Comparison of ENCODE assay signal across 27 cellular contexts in the genomic region with DNA sequence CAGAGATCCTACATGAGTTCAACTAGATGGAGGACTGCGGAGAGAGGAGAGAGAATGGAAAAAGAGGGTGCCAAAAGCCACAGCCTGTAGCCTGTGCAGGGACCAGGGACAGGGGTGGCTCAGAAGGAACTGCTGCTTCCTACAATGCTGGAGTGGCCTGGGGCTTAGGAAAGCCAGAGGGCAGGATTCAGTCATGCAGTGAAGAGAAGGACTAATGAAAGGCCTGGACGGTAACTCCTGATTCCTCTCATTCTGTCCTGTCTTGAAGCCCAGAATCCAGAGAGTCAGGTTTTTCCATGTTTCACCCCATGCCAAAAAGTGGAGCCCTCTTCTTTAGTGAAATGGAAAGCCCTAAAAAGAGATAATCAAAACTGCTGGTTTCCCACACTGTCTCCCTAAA.
"Had no signal": no experiment of that assay in that cellular context is flagged by ENCODE, and none has a peak within 500 bp of the region (broad histone marks: within the 10 kb centered on the region; RNA-seq: fewer than 3 reads in every experiment).

No MANE protein-coding gene starts in this region.

- H3K4me1 ChIP-seq: colonic mucosa, gastrocnemius medialis, left lung, prostate gland, right atrium auricular region, testis, tibial nerve, vagina had no signal

- H3K27ac Mint-ChIP-seq: dendritic cell treated with granulocyte-macrophage colony-stimulating factor and Interleukin-4, amounts not matched to agents 40 ng/mL and 50 ng/mL, for 4 days; endodermal cell; mesothelial cell of epicardium; stimulated activated memory B cell treated with anti-CD40 and anti-IgM and Interleukin-4, amounts not matched to agents 10 μg/mL and 1 μg/mL and 100 μg/mL, for 72 hours had no signal

- H3K4me3 ChIP-seq: colonic mucosa, gastrocnemius medialis, left lung, mucosa of descending colon, prostate gland, right atrium auricular region, testis, tibial nerve, vagina had no signal

- H3K9me3 Mint-ChIP-seq: dendritic cell treated with granulocyte-macrophage colony-stimulating factor and Interleukin-4, amounts not matched to agents 40 ng/mL and 50 ng/mL, for 4 days; endodermal cell; mesothelial cell of epicardium; naive B cell; natural killer cell treated with Interleukin-12 subunit alpha and Interleukin-12 subunit beta and Interleukin-15 and Interleukin-18, amount 100 ng/mL, for 72 hours; neural crest cell; stimulated activated memory B cell treated with anti-CD40 and anti-IgM and Interleukin-4, amounts not matched to agents 10 μg/mL and 1 μg/mL and 100 μg/mL, for 72 hours had no signal

- DNase-seq: colonic mucosa; effector CD8-positive, alpha-beta T cell; endodermal cell; foreskin fibroblast; gastrocnemius medialis; left cardiac atrium; left lung; mesenchymal stem cell; mucosa of descending colon; naive B cell; nucleus accumbens; stimulated activated CD4-positive, alpha-beta T cell treated with anti-CD3 and anti-CD28 coated beads, Interleukin-4, amount 100 ng/mL, for 4 hours; stimulated activated naive CD8-positive, alpha-beta T cell treated with anti-CD3 and anti-CD28 coated beads, Interleukin-15, Interleukin-2, amounts not matched to agents 100 U/mL and 50 U/mL, for 24 hours; substantia nigra; testis had no signal

- H3K27ac ChIP-seq: colonic mucosa, epithelial cell of prostate, gastrocnemius medialis, left lung, prostate gland, right atrium auricular region, testis, tibial nerve, vagina had no signal

- H3K36me3 ChIP-seq: colonic mucosa, gastrocnemius medialis, left lung, prostate gland, right atrium auricular region, tibial nerve, vagina had no signal

- H3K36me3 Mint-ChIP-seq: mesothelial cell of epicardium; naive B cell; natural killer cell treated with Interleukin-12 subunit alpha and Interleukin-12 subunit beta and Interleukin-15 and Interleukin-18, amount 100 ng/mL, for 72 hours; stimulated activated memory B cell treated with anti-CD40 and anti-IgM and Interleukin-4, amounts not matched to agents 10 μg/mL and 1 μg/mL and 100 μg/mL, for 72 hours had no signal

- H3K27me3 Mint-ChIP-seq: dendritic cell treated with granulocyte-macrophage colony-stimulating factor and Interleukin-4, amounts not matched to agents 40 ng/mL and 50 ng/mL, for 4 days; natural killer cell treated with Interleukin-12 subunit alpha and Interleukin-12 subunit beta and Interleukin-15 and Interleukin-18, amount 100 ng/mL, for 72 hours had no signal

- H3K27me3 ChIP-seq: colonic mucosa, gastrocnemius medialis, left lung, right atrium auricular region, testis, tibial nerve, vagina had no signal

- H3K9me3 ChIP-seq: colonic mucosa, gastrocnemius medialis, left lung, mucosa of descending colon, prostate gland, right atrium auricular region, testis, tibial nerve, vagina had no signal

- H3K4me3 Mint-ChIP-seq: dendritic cell treated with granulocyte-macrophage colony-stimulating factor and Interleukin-4, amounts not matched to agents 40 ng/mL and 50 ng/mL, for 4 days; endodermal cell; mesothelial cell of epicardium; naive B cell; natural killer cell treated with Interleukin-12 subunit alpha and Interleukin-12 subunit beta and Interleukin-15 and Interleukin-18, amount 100 ng/mL, for 72 hours; neural crest cell; stimulated activated memory B cell treated with anti-CD40 and anti-IgM and Interleukin-4, amounts not matched to agents 10 μg/mL and 1 μg/mL and 100 μg/mL, for 72 hours had no signal

- H3K4me1 Mint-ChIP-seq: endodermal cell; mesothelial cell of epicardium; naive B cell; neural crest cell; stimulated activated memory B cell treated with anti-CD40 and anti-IgM and Interleukin-4, amounts not matched to agents 10 μg/mL and 1 μg/mL and 100 μg/mL, for 72 hours had no signal

- ATAC-seq: esophagus mucosa; gastrocnemius medialis; left cardiac atrium; left lung; mucosa of descending colon; natural killer cell treated with Interleukin-12 subunit alpha and Interleukin-12 subunit beta and Interleukin-15 and Interleukin-18, amount 100 ng/mL, for 72 hours; sciatic nerve; stimulated activated memory B cell treated with anti-CD40 and anti-IgM and Interleukin-4, amounts not matched to agents 10 μg/mL and 1 μg/mL and 100 μg/mL, for 72 hours; stimulated activated naive CD8-positive, alpha-beta T cell treated with anti-CD3 and anti-CD28 coated beads, Interleukin-15, Interleukin-2, amounts not matched to agents 100 U/mL and 50 U/mL, for 24 hours had no signal
